In genomic region chrX:139826065-139827044, GRCh38 we compare ENCODE assay signal across 9 cellular contexts.
A peak's percentile ranks its signal among the peaks of the same experiment; 100 is the strongest.
DNase-seq lines count a peak whose midpoint lies in the region; ATAC-seq and TF ChIP-seq lines count a peak whose summit lies in the region.
"Had no signal": no experiment of that assay in that cellular context is flagged by ENCODE, and none has a peak within 500 bp of the region (broad histone marks: within the 10 kb centered on the region; RNA-seq: fewer than 3 reads in every experiment).

No MANE protein-coding gene starts in this region.

- peak overlapping the region; percentile 26 for H3K4me2 ChIP-seq in Karpas-422 (ENCODE audit: low read depth, low read length, poor library complexity, severe bottlenecking)

- H3K36me3 Mint-ChIP-seq in activated T-cell treated with anti-CD3 and anti-CD28 coated beads, Interleukin-2, amount 50 U/mL, for 24 hours (ENCODE audit: low read depth): peaks cover 34% of the 10 kb centered on the region
- no peaks in the 10 kb centered on the region for H3K36me3 Mint-ChIP-seq in activated CD8-positive, alpha-beta memory T cell treated with anti-CD3 and anti-CD28 coated beads, Interleukin-2, amount 10 ng/mL, durations not matched to agents 7 days and 5 days

- DNase-seq in ELR (ENCODE audit: low read depth) (peak; percentile 3), Karpas-422 (peak; percentile 46), cardiac fibroblast (ENCODE audit: low read depth in 2 of 2) (peak; percentile 59 to 71), non-pigmented ciliary epithelial cell (ENCODE audit: low read depth) (peak; percentile 23), heart right ventricle (no peak)
- DNase-seq in activated T-cell treated with anti-CD3 and anti-CD28 coated beads, Interleukin-2, amount 50 U/mL, for 24 hours: no peak
- no peak for DNase-seq in activated CD8-positive, alpha-beta memory T cell treated with anti-CD3 and anti-CD28 coated beads, Interleukin-2, amount 10 ng/mL, durations not matched to agents 7 days and 5 days
- DNase-seq: activated naive CD4-positive, alpha-beta T cell treated with anti-CD3 and anti-CD28 coated beads, Interleukin-2, amount 10 ng/mL, durations not matched to agents 7 days and 5 days had no signal

- H4K20me1 ChIP-seq in Karpas-422 (ENCODE audit: insufficient read depth, low read depth, low read length): no peaks in the 10 kb centered on the region

- no peak overlapping the region for H3K9ac ChIP-seq in Karpas-422 (ENCODE audit: low read length)

- CTCF ChIA-PET in activated CD8-positive, alpha-beta memory T cell treated with anti-CD3 and anti-CD28 coated beads, Interleukin-2, amount 10 ng/mL, durations not matched to agents 7 days and 5 days (lab: Charles Lee): no interaction called here

- H2AFZ ChIP-seq in Karpas-422 (ENCODE audit: low read length): no peak overlapping the region

- H3K9me2 ChIP-seq in Karpas-422 (replicated peaks; ENCODE audit: insufficient read depth, low read length): no peaks in the 10 kb centered on the region

- ATAC-seq in heart right ventricle (no peak), HG03571 (IDR thresholded peaks at IDR 0.05; ENCODE audit: unreplicated experiment) (no peak)
- ATAC-seq in activated CD8-positive, alpha-beta memory T cell treated with anti-CD3 and anti-CD28 coated beads, Interleukin-2, amount 10 ng/mL, durations not matched to agents 7 days and 5 days: no peak

- intact Hi-C loops in heart right ventricle (cut with DNase I): loop anchor here in 1 of 10 donors (10.0 kb wide), 1 partner anchor 108 kb away; the partner anchor contains the start of gene ATP11C

- TF ChIP-seq CTCF in cardiac fibroblast (IDR thresholded peaks at IDR 0.05; ENCODE audit: low read depth, low read length) (no peak), heart right ventricle (IDR thresholded peaks at IDR 0.05) (no peak)

- H3K4me1 ChIP-seq in Karpas-422 (ENCODE audit: low read length) (peaks cover 51% of the 10 kb centered on the region), heart right ventricle (peaks cover 0 to 52% (median 9%) of the 10 kb centered on the region in 9 donors)

- 48 to 59% methylated on average over 8 of the region's 8 CpGs for WGBS in heart right ventricle, 2 donors

- H3K79me2 ChIP-seq in Karpas-422 (ENCODE audit: low read length): peaks cover 37% of the 10 kb centered on the region

- H3K27me3 ChIP-seq in Karpas-422 (ENCODE audit: low read length) (no peaks in the 10 kb centered on the region), heart right ventricle (peaks cover 0 to 11% (median 0%) of the 10 kb centered on the region in 7 donors)

- no peaks in the 10 kb centered on the region for H3K9me3 ChIP-seq in Karpas-422 (ENCODE audit: low read length)
- H3K9me3 ChIP-seq in heart right ventricle: no peaks in the 10 kb centered on the region

- H3K27me3 Mint-ChIP-seq in activated T-cell treated with anti-CD3 and anti-CD28 coated beads, Interleukin-2, amount 50 U/mL, for 24 hours: peaks cover 3% of the 10 kb centered on the region
- no peaks in the 10 kb centered on the region for H3K27me3 Mint-ChIP-seq in activated CD8-positive, alpha-beta memory T cell treated with anti-CD3 and anti-CD28 coated beads, Interleukin-2, amount 10 ng/mL, durations not matched to agents 7 days and 5 days
- H3K27me3 Mint-ChIP-seq: activated naive CD4-positive, alpha-beta T cell treated with anti-CD3 and anti-CD28 coated beads, Interleukin-2, amount 10 ng/mL, durations not matched to agents 7 days and 5 days had no signal

- H3K27ac Mint-ChIP-seq in activated T-cell treated with anti-CD3 and anti-CD28 coated beads, Interleukin-2, amount 50 U/mL, for 24 hours: no peak overlapping the region
- no peak overlapping the region for H3K27ac Mint-ChIP-seq in activated CD8-positive, alpha-beta memory T cell treated with anti-CD3 and anti-CD28 coated beads, Interleukin-2, amount 10 ng/mL, durations not matched to agents 7 days and 5 days
- H3K27ac Mint-ChIP-seq: activated naive CD4-positive, alpha-beta T cell treated with anti-CD3 and anti-CD28 coated beads, Interleukin-2, amount 10 ng/mL, durations not matched to agents 7 days and 5 days had no signal

- H3K4me3 ChIP-seq in Karpas-422 (ENCODE audit: low read length): no peak overlapping the region
- no peak overlapping the region for H3K4me3 ChIP-seq in cardiac fibroblast (replicated peaks in 1 of 2; ENCODE audit: low read depth in 2 of 2, low read length in 2 of 2)
- no peak overlapping the region for H3K4me3 ChIP-seq in heart right ventricle

- H3K27ac ChIP-seq in Karpas-422 (ENCODE audit: low read length): peak overlapping the region; percentile 33; the same call in 1 of the 2 replicates
- H3K27ac ChIP-seq in heart right ventricle: no peak overlapping the region

- no peak overlapping the region for H3K4me3 Mint-ChIP-seq in activated T-cell treated with anti-CD3 and anti-CD28 coated beads, Interleukin-2, amount 50 U/mL, for 24 hours
- H3K4me3 Mint-ChIP-seq in activated CD8-positive, alpha-beta memory T cell treated with anti-CD3 and anti-CD28 coated beads, Interleukin-2, amount 10 ng/mL, durations not matched to agents 7 days and 5 days: no peak overlapping the region
- H3K4me3 Mint-ChIP-seq: activated naive CD4-positive, alpha-beta T cell treated with anti-CD3 and anti-CD28 coated beads, Interleukin-2, amount 10 ng/mL, durations not matched to agents 7 days and 5 days had no signal

- H3K4me1 Mint-ChIP-seq in activated T-cell treated with anti-CD3 and anti-CD28 coated beads, Interleukin-2, amount 50 U/mL, for 24 hours (ENCODE audit: low read depth): peaks cover 19% of the 10 kb centered on the region
- H3K4me1 Mint-ChIP-seq in activated CD8-positive, alpha-beta memory T cell treated with anti-CD3 and anti-CD28 coated beads, Interleukin-2, amount 10 ng/mL, durations not matched to agents 7 days and 5 days: peaks cover 4% of the 10 kb centered on the region

- no peaks in the 10 kb centered on the region for H3K9me3 Mint-ChIP-seq in activated T-cell treated with anti-CD3 and anti-CD28 coated beads, Interleukin-2, amount 50 U/mL, for 24 hours
- H3K9me3 Mint-ChIP-seq in activated CD8-positive, alpha-beta memory T cell treated with anti-CD3 and anti-CD28 coated beads, Interleukin-2, amount 10 ng/mL, durations not matched to agents 7 days and 5 days (ENCODE audit: low read depth): no peaks in the 10 kb centered on the region
- H3K9me3 Mint-ChIP-seq: activated naive CD4-positive, alpha-beta T cell treated with anti-CD3 and anti-CD28 coated beads, Interleukin-2, amount 10 ng/mL, durations not matched to agents 7 days and 5 days had no signal

- H3K36me3 ChIP-seq in Karpas-422 (ENCODE audit: insufficient read depth, low read length): no peaks in the 10 kb centered on the region
- H3K36me3 ChIP-seq in heart right ventricle: no peaks in the 10 kb centered on the region

Comparison
In these comparisons a context has a peak if more than half of its experiments do, and no peak if none do; other contexts are left out.
1. DNase-seq: peak in ELR (single experiment), Karpas-422 (single experiment), cardiac fibroblast (2 of 2) and non-pigmented ciliary epithelial cell (single experiment); none in heart right ventricle (0 of 2), activated T-cell treated with anti-CD3 and anti-CD28 coated beads, Interleukin-2, amount 50 U/mL, for 24 hours (single experiment) and activated CD8-positive, alpha-beta memory T cell treated with anti-CD3 and anti-CD28 coated beads, Interleukin-2, amount 10 ng/mL, durations not matched to agents 7 days and 5 days (single experiment).